Comparison of ENCODE assay signal across 19 cellular contexts in genomic region chr12:131733874-131734273, GRCh38. TPM values are rescaled to one million over a fixed set of nuclear protein-coding genes. Genes with fewer than 3 reads are reported as not detected.
DNase-seq lines count a peak whose midpoint lies in the region; ATAC-seq and TF ChIP-seq lines count a peak whose summit lies in the region.
"Had no signal": no experiment of that assay in that cellular context is flagged by ENCODE, and none has a peak within 500 bp of the region (broad histone marks: within the 10 kb centered on the region; RNA-seq: fewer than 3 reads in every experiment).

No MANE protein-coding gene starts in this region.

- H3K79me2 ChIP-seq in GM23338 (replicated peaks; ENCODE audit: insufficient read depth) (peaks cover 18% of the 10 kb centered on the region), osteoblast (ENCODE audit: insufficient read depth, low read length) (peaks cover 4% of the 10 kb centered on the region)

- H3K9me3 ChIP-seq in endodermal cell (ENCODE audit: control insufficient read depth, low read length) (no peaks in the 10 kb centered on the region), osteoblast (ENCODE audit: low read depth, low read length) (no peaks in the 10 kb centered on the region)
- H3K9me3 ChIP-seq: SJSA1 had no signal

- H4K20me1 ChIP-seq in GM23338 (replicated peaks; ENCODE audit: insufficient read depth), result no peaks in the 10 kb centered on the region; the same call in 1 of the 2 replicates
- H4K20me1 ChIP-seq in osteoblast (ENCODE audit: insufficient read depth, low read length), result peaks cover 9% of the 10 kb centered on the region

- no peaks in the 10 kb centered on the region for H3K9me2 ChIP-seq in GM23338 (ENCODE audit: insufficient read depth)

- H2AFZ ChIP-seq in GM23338 (no peak overlapping the region), osteoblast (ENCODE audit: low read length) (no peak overlapping the region)
- H2AFZ ChIP-seq: GM23248 had no signal

- H3K4me1 Mint-ChIP-seq in GM23338 (peaks cover 57% of the 10 kb centered on the region), endodermal cell (peaks cover 22% of the 10 kb centered on the region)
- H3K4me1 Mint-ChIP-seq: IgD-negative memory B cell had no signal

- TF ChIP-seq POLR2A in GM19193 (IDR thresholded peaks at IDR 0.05; ENCODE audit: extremely low read depth, insufficient read depth, insufficient read length), result peak; percentile 15

- H3K4me3 Mint-ChIP-seq in GM23338 (no peak overlapping the region; the same call in 2 of the 3 replicates), endodermal cell (no peak overlapping the region)
- H3K4me3 Mint-ChIP-seq: CD4-positive, CD25-positive, alpha-beta regulatory T cell had no signal

- WGBS in endodermal cell (ENCODE audit: insufficient coverage in 1 of 2, insufficient read length in 1 of 2), 2 experiments, result 75 to 92% methylated on average over 5 to 10 of the region's 10 CpGs

- H3K27ac ChIP-seq in GM23338 (ENCODE audit: low read depth) (no peak overlapping the region), endodermal cell (ENCODE audit: low read depth, low read length) (no peak overlapping the region), osteoblast (ENCODE audit: low read depth, low read length) (no peak overlapping the region)
- H3K27ac ChIP-seq: GM23248, SJSA1 had no signal

- peaks cover 21% of the 10 kb centered on the region for H3K36me3 ChIP-seq in GM23338 (ENCODE audit: insufficient read depth)
- peaks cover 90% of the 10 kb centered on the region for H3K36me3 ChIP-seq in endodermal cell (ENCODE audit: control insufficient read depth, insufficient read depth, low read length)
- peaks cover 65% of the 10 kb centered on the region for H3K36me3 ChIP-seq in osteoblast (ENCODE audit: insufficient read depth, low read length)

- peaks cover 3% of the 10 kb centered on the region for H3F3A ChIP-seq in GM23338 (replicated peaks; ENCODE audit: low read depth)

- no peak overlapping the region for H3K4me2 ChIP-seq in GM23338
- H3K4me2 ChIP-seq in osteoblast (ENCODE audit: insufficient read depth, low read length), result no peak overlapping the region

- TF ChIP-seq CTCF in GM23338 (conservative IDR thresholded peaks at IDR 0.05; ENCODE audit: low read depth in 2 of 2), result no peak
- TF ChIP-seq CTCF in endodermal cell (conservative IDR thresholded peaks at IDR 0.05), result no peak
- TF ChIP-seq CTCF in osteoblast (IDR thresholded peaks at IDR 0.05; ENCODE audit: extremely low read depth, low read depth, low read length), result no peak

- DNase-seq in GM23338 (ENCODE audit: low spot score), result no peak
- DNase-seq in endodermal cell, result peak; percentile 42
- peak; percentile 39 for DNase-seq in osteoblast (ENCODE audit: insufficient read length, low spot score, missing footprints)
- no peak for DNase-seq in DMS79 treated with DMSO at 0.1 percent for 48 hours (lab: John Stamatoyannopoulos, UW)
- DNase-seq: CD4-positive, CD25-positive, alpha-beta regulatory T cell; GM23248; MV-4-11; NCI-H1694; NCI-H2081 treated with DMSO at 0.1 percent for 48 hours; NCI-H2171 treated with DMSO at 0.1 percent for 48 hours; NCI-H446; NCI-H526; OCI-M1 had no signal

- no peaks in the 10 kb centered on the region for H3K27me3 ChIP-seq in GM23338 (ENCODE audit: insufficient read depth)
- H3K27me3 ChIP-seq in endodermal cell (ENCODE audit: control insufficient read depth, insufficient read depth, low read length, poor library complexity, severe bottlenecking), result no peaks in the 10 kb centered on the region
- no peaks in the 10 kb centered on the region for H3K27me3 ChIP-seq in osteoblast (ENCODE audit: insufficient read depth, low read length)
- H3K27me3 ChIP-seq: SJSA1 had no signal

- peaks cover 73% of the 10 kb centered on the region for H3K36me3 Mint-ChIP-seq in GM23338 (ENCODE audit: low read depth)
- peaks cover 72% of the 10 kb centered on the region for H3K36me3 Mint-ChIP-seq in endodermal cell (ENCODE audit: low read depth)

- H3K4me1 ChIP-seq in GM23338 (ENCODE audit: insufficient read depth) (peaks cover 25% of the 10 kb centered on the region), endodermal cell (ENCODE audit: control insufficient read depth, insufficient read depth, low read length) (peaks cover 4% of the 10 kb centered on the region), osteoblast (ENCODE audit: insufficient read depth, low read length) (peaks cover 9% of the 10 kb centered on the region)

- peaks cover 10% of the 10 kb centered on the region for H3K27me3 Mint-ChIP-seq in GM23338 (ENCODE audit: insufficient read depth, low read depth, poor library complexity)
- H3K27me3 Mint-ChIP-seq in endodermal cell (ENCODE audit: insufficient read depth), result no peaks in the 10 kb centered on the region
- H3K27me3 Mint-ChIP-seq: CD4-positive, CD25-positive, alpha-beta regulatory T cell; IgD-negative memory B cell had no signal

- H3K9me3 Mint-ChIP-seq in GM23338 (no peaks in the 10 kb centered on the region), endodermal cell (no peaks in the 10 kb centered on the region)
- H3K9me3 Mint-ChIP-seq: CD4-positive, CD25-positive, alpha-beta regulatory T cell; IgD-negative memory B cell had no signal

- H3K4me3 ChIP-seq in GM23338 (no peak overlapping the region), endodermal cell (ENCODE audit: low read length) (no peak overlapping the region), osteoblast (ENCODE audit: insufficient read depth, low read length) (no peak overlapping the region)
- H3K4me3 ChIP-seq: GM23248, SJSA1 had no signal

- ATAC-seq in GM23338, result no peak
- no peak for ATAC-seq in GM19452 (IDR thresholded peaks at IDR 0.05; ENCODE audit: unreplicated experiment)
- ATAC-seq in HG03457 (IDR thresholded peaks at IDR 0.05; ENCODE audit: unreplicated experiment), result no peak
- ATAC-seq: Right ventricle myocardium inferior had no signal

- no peak overlapping the region for H3K9ac ChIP-seq in endodermal cell (ENCODE audit: extremely low read depth, low read length, poor library complexity, severe bottlenecking)
- H3K9ac ChIP-seq: GM23248 had no signal

- H3K27ac Mint-ChIP-seq in GM23338, result peak overlapping the region; percentile 76; the same call in 1 of the 2 replicates
- no peak overlapping the region for H3K27ac Mint-ChIP-seq in endodermal cell

TF ChIP-seq in GM23338, 12 proteins besides CTCF, POLR2A, EP300 and RAD21:
- TF ChIP-seq, protein P1, sequence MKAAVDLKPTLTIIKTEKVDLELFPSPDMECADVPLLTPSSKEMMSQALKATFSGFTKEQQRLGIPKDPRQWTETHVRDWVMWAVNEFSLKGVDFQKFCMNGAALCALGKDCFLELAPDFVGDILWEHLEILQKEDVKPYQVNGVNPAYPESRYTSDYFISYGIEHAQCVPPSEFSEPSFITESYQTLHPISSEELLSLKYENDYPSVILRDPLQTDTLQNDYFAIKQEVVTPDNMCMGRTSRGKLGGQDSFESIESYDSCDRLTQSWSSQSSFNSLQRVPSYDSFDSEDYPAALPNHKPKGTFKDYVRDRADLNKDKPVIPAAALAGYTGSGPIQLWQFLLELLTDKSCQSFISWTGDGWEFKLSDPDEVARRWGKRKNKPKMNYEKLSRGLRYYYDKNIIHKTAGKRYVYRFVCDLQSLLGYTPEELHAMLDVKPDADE (IDR thresholded peaks at IDR 0.05), result no peak
- TF ChIP-seq, protein P2, sequence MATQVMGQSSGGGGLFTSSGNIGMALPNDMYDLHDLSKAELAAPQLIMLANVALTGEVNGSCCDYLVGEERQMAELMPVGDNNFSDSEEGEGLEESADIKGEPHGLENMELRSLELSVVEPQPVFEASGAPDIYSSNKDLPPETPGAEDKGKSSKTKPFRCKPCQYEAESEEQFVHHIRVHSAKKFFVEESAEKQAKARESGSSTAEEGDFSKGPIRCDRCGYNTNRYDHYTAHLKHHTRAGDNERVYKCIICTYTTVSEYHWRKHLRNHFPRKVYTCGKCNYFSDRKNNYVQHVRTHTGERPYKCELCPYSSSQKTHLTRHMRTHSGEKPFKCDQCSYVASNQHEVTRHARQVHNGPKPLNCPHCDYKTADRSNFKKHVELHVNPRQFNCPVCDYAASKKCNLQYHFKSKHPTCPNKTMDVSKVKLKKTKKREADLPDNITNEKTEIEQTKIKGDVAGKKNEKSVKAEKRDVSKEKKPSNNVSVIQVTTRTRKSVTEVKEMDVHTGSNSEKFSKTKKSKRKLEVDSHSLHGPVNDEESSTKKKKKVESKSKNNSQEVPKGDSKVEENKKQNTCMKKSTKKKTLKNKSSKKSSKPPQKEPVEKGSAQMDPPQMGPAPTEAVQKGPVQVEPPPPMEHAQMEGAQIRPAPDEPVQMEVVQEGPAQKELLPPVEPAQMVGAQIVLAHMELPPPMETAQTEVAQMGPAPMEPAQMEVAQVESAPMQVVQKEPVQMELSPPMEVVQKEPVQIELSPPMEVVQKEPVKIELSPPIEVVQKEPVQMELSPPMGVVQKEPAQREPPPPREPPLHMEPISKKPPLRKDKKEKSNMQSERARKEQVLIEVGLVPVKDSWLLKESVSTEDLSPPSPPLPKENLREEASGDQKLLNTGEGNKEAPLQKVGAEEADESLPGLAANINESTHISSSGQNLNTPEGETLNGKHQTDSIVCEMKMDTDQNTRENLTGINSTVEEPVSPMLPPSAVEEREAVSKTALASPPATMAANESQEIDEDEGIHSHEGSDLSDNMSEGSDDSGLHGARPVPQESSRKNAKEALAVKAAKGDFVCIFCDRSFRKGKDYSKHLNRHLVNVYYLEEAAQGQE (IDR thresholded peaks at IDR 0.05; ENCODE audit: unreplicated experiment), result no peak
- TF ChIP-seq NANOG (IDR thresholded peaks at IDR 0.05; ENCODE audit: borderline replicate concordance), result no peak
- TF ChIP-seq CREB1 (CRISPR knock-in tag; IDR thresholded peaks at IDR 0.05; ENCODE audit: low read depth), result no peak
- TF ChIP-seq ZNF331 (CRISPR knock-in tag; IDR thresholded peaks at IDR 0.05; ENCODE audit: low read depth), result no peak
TF ChIP-seq in GM23338: peak in this region for 0.

RNA-seq across cellular contexts. Expression of gene SFSWAP, which starts 23.0 kb away (rescaled TPM):
- 36.2 and 41.0 TPM in 2 replicates for total RNA-seq in GM23338 (2014; rRNA removed; shearing (Covaris generic))
- 49.0 and 49.8 TPM in 2 replicates for polyA plus RNA-seq in GM23338 (2016; fragmentation: Nextera tagmentation; extraction: Ambion mirVana)
- 10 to 100 TPM; 50.0 to 52.3 TPM for total RNA-seq in endodermal cell
- 50.9 TPM for polyA plus RNA-seq in endodermal cell (2013, experiment 1 of 2)
- 45.1 TPM for polyA plus RNA-seq in endodermal cell (2013, experiment 2 of 2)
- 30.1 and 31.1 TPM in 2 replicates for total RNA-seq in osteoblast

Comparison
In these comparisons a context has a peak if more than half of its experiments do, and no peak if none do; other contexts are left out.
1. DNase-seq: peak in endodermal cell (single experiment) and osteoblast (single experiment); none in GM23338 (single experiment) and DMS79 treated with DMSO at 0.1 percent for 48 hours (single experiment).